Comparison of ENCODE assay signal across 8 cellular contexts in the genomic region with DNA sequence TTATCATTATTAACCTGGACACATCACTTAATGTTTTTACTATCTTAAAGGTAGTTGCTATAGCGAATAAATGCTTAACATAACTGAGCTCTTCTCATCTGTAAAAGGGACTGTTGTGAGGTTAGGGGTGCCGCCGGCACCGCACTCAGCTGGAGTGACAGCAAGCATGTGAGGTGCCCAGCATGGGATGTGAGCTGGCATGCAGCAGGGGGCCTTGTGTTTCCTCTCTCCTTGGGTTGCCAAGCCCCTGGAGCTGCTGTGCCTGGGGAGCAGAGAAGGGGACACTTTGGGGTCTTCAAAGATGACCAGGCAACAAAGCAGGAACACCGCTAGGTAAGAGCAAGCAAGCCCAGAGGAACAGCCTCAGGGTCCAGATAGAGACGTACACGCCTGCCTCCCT. TPM values are rescaled to one million over a fixed set of nuclear protein-coding genes. Genes with fewer than 3 reads are reported as not detected.
DNase-seq lines count a peak whose midpoint lies in the region; TF ChIP-seq lines count a peak whose summit lies in the region.

No MANE protein-coding gene starts in this region.

- H3K36me3 ChIP-seq in A673 (ENCODE audit: insufficient read depth, low read length, poor library complexity, severe bottlenecking) = no peaks in the 10 kb centered on the region
- H3K36me3 ChIP-seq in neural cell (ENCODE audit: insufficient read depth, low read length) = no peaks in the 10 kb centered on the region

- DNase-seq in A673 (ENCODE audit: low spot score) (peak; percentile 29), M059J (ENCODE audit: low read depth) (peak; percentile 61), HCEC 1CT (no peak), NCI-H2171 (lab: John Stamatoyannopoulos, UW) (no peak), HuH-7.5 (ENCODE audit: low spot score) (no peak)
- no peak for DNase-seq in activated CD4-positive, alpha-beta T cell treated with anti-CD3 and anti-CD28 coated beads, Interleukin-2, amount 50 U/mL, for 48 hours

- H3F3A ChIP-seq in neural cell (ENCODE audit: insufficient read depth, low read length, poor library complexity, severe bottlenecking) = no peaks in the 10 kb centered on the region

- H3K36me3 Mint-ChIP-seq in dendritic cell treated with granulocyte-macrophage colony-stimulating factor and Interleukin-4, amounts not matched to agents 40 ng/mL and 50 ng/mL, for 4 days (ENCODE audit: low read depth) = peaks cover 33% of the 10 kb centered on the region

- TF ChIP-seq CTCF in A673 (conservative IDR thresholded peaks at IDR 0.05; ENCODE audit: low read depth, low read length) (no peak), neural cell (IDR thresholded peaks at IDR 0.05; ENCODE audit: poor library complexity, severe bottlenecking) (no peak)

- POLR2A ChIA-PET in A673 (lab: Charles Lee; ENCODE audit: low non-redundant PET) = interaction anchor here (0.7 kb wide), 1 partner anchor 188 kb away, joined by 3 read pairs; no protein-coding TSS in a partner anchor

- no peak for TF ChIP-seq RAD21 in neural cell (conservative IDR thresholded peaks at IDR 0.05)

- H3K9me3 Mint-ChIP-seq in dendritic cell treated with granulocyte-macrophage colony-stimulating factor and Interleukin-4, amounts not matched to agents 40 ng/mL and 50 ng/mL, for 4 days = no peaks in the 10 kb centered on the region

- H3K9me2 ChIP-seq in neural cell (ENCODE audit: insufficient read depth, low read length) = no peaks in the 10 kb centered on the region

- H3K27ac Mint-ChIP-seq in dendritic cell treated with granulocyte-macrophage colony-stimulating factor and Interleukin-4, amounts not matched to agents 40 ng/mL and 50 ng/mL, for 4 days = peak overlapping the region; percentile 80

- no TSS peak for BruUV-seq in A673 (replicated peaks; lab: Mats Ljungman, UMichigan)

- peaks cover 60% of the 10 kb centered on the region for H3K4me1 Mint-ChIP-seq in dendritic cell treated with granulocyte-macrophage colony-stimulating factor and Interleukin-4, amounts not matched to agents 40 ng/mL and 50 ng/mL, for 4 days (ENCODE audit: low read depth)

- no peaks in the 10 kb centered on the region for H4K20me1 ChIP-seq in neural cell (ENCODE audit: insufficient read depth)

- H3K9me3 ChIP-seq in A673 (ENCODE audit: low read depth, low read length, poor library complexity, severe bottlenecking) (no peaks in the 10 kb centered on the region), neural cell (ENCODE audit: low read length) (no peaks in the 10 kb centered on the region)

- no peaks in the 10 kb centered on the region for H3K27me3 Mint-ChIP-seq in dendritic cell treated with granulocyte-macrophage colony-stimulating factor and Interleukin-4, amounts not matched to agents 40 ng/mL and 50 ng/mL, for 4 days

- no peak for TF ChIP-seq EP300 in neural cell (conservative IDR thresholded peaks at IDR 0.05; ENCODE audit: poor library complexity, severe bottlenecking)

- H3K27ac ChIP-seq in A673 (ENCODE audit: low read depth, low read length, poor library complexity, severe bottlenecking) = peak overlapping the region; percentile 5
- no peak overlapping the region for H3K27ac ChIP-seq in neural cell (ENCODE audit: low read length)

- no peak overlapping the region for H3K4me3 ChIP-seq in A673 (ENCODE audit: low read depth, low read length, poor library complexity, severe bottlenecking)
- peak overlapping the region; percentile 25 for H3K4me3 ChIP-seq in neural cell (ENCODE audit: low read length)

- H3K9ac ChIP-seq in neural cell (ENCODE audit: low read length) = no peak overlapping the region

- no peaks in the 10 kb centered on the region for H3K79me2 ChIP-seq in neural cell (replicated peaks; ENCODE audit: insufficient read depth, low read length)

- H3K4me3 Mint-ChIP-seq in dendritic cell treated with granulocyte-macrophage colony-stimulating factor and Interleukin-4, amounts not matched to agents 40 ng/mL and 50 ng/mL, for 4 days = peak overlapping the region; percentile 83

- H2AFZ ChIP-seq in neural cell (ENCODE audit: low read depth, low read length) = no peak overlapping the region

- intact Hi-C loops in A673 (cut with micrococcal nuclease; ENCODE audit: unreplicated experiment) = no loop called here
- intact Hi-C loops in dendritic cell treated with granulocyte-macrophage colony-stimulating factor and Interleukin-4, amounts not matched to agents 40 ng/mL and 50 ng/mL, for 4 days (cut with micrococcal nuclease) = loop anchor here (2.0 to 10.0 kb wide), 4 partner anchors 15 to 223 kb away; partner anchors contain the start of genes CDCA8 and GNL2

- CTCF ChIA-PET in A673 (lab: Charles Lee) = interaction anchor here (0.8 kb wide), 2 partner anchors 15 to 37 kb away, joined by 3 to 5 read pairs; no protein-coding TSS in a partner anchor

- H3K4me2 ChIP-seq in neural cell (ENCODE audit: low read length) = peak overlapping the region; percentile 7

- H3K4me1 ChIP-seq in A673 (ENCODE audit: insufficient read depth, low read length, poor library complexity, severe bottlenecking) = peaks cover 46% of the 10 kb centered on the region

- H3K27me3 ChIP-seq in A673 (replicated peaks; ENCODE audit: insufficient read depth, low read depth, low read length, poor library complexity) = no peaks in the 10 kb centered on the region
- H3K27me3 ChIP-seq in neural cell (ENCODE audit: insufficient read depth, low read depth, low read length) = peaks cover 6% of the 10 kb centered on the region

TF ChIP-seq in neural cell, 6 proteins besides CTCF, POLR2A, EP300 and RAD21:
- TF ChIP-seq EZH2 (IDR thresholded peaks at IDR 0.05; ENCODE audit: borderline replicate concordance, insufficient read depth, low read length, poor library complexity, severe bottlenecking) (no peak), SMC3 (conservative IDR thresholded peaks at IDR 0.05; ENCODE audit: poor library complexity) (no peak), REST (IDR thresholded peaks at IDR 0.05; ENCODE audit: borderline replicate concordance) (no peak), MXI1 (conservative IDR thresholded peaks at IDR 0.05; ENCODE audit: poor library complexity, severe bottlenecking) (no peak), POLR2AphosphoS5 (IDR thresholded peaks at IDR 0.05) (no peak), TAF1 (IDR thresholded peaks at IDR 0.05; ENCODE audit: low read depth) (no peak)

RNA-seq across cellular contexts. Expression of gene ZC3H12A, which starts 2.1 kb away (rescaled TPM):
- total RNA-seq in A673 (2021) = 4.8 and 5.4 TPM in 2 replicates
- 4.5 and 8.6 TPM in 2 replicates for total RNA-seq in M059J (2014; rRNA removed; shearing (Covaris generic))
- 0.20 TPM in 1 of 2 replicates, not detected in the other for polyA plus RNA-seq in neural cell
- 0.24 TPM in 1 of 2 replicates, not detected in the other for polyA minus RNA-seq in neural cell

RNA-seq across cellular contexts. Expression of gene MEAF6, which starts 42.3 kb away (rescaled TPM):
- 73.8 and 75.7 TPM in 2 replicates for total RNA-seq in A673 (2021)
- total RNA-seq in M059J (2014; rRNA removed; shearing (Covaris generic)) = 112 and 148 TPM in 2 replicates
- 333 and 351 TPM in 2 replicates for polyA plus RNA-seq in neural cell
- polyA minus RNA-seq in neural cell = 249 and 353 TPM in 2 replicates

Comparison
In these comparisons a context has a peak if more than half of its experiments do, and no peak if none do; other contexts are left out.
1. DNase-seq: peak in A673 (single experiment) and M059J (single experiment); none in HCEC 1CT (single experiment), activated CD4-positive, alpha-beta T cell treated with anti-CD3 and anti-CD28 coated beads, Interleukin-2, amount 50 U/mL, for 48 hours (0 of 2), NCI-H2171 (single experiment) and HuH-7.5 (single experiment).